ENCODE assay signal across 8 cellular contexts in genomic region chr2:43609304-43609883, GRCh38. TPM values are rescaled to one million over a fixed set of nuclear protein-coding genes. Genes with fewer than 3 reads are reported as not detected.
DNase-seq lines count a peak whose midpoint lies in the region; ATAC-seq and TF ChIP-seq lines count a peak whose summit lies in the region.

No MANE protein-coding gene starts in this region.

- no peak for TF ChIP-seq POLR2A in thyroid gland (IDR thresholded peaks at IDR 0.05)

- H2AFZ ChIP-seq in ACC112 (ENCODE audit: low read length, unreplicated experiment) (peak overlapping the region; percentile 29), KMS-11 (ENCODE audit: low read depth) (no peak overlapping the region)

- H3K36me3 ChIP-seq in ACC112 (ENCODE audit: insufficient read depth, low read length) (no peaks in the 10 kb centered on the region), KMS-11 (ENCODE audit: insufficient read depth) (no peaks in the 10 kb centered on the region), thyroid gland (no peaks in the 10 kb centered on the region)

- H3K79me2 ChIP-seq in ACC112 (ENCODE audit: control insufficient read depth, insufficient read depth, low read length, unreplicated experiment) (no peaks in the 10 kb centered on the region), KMS-11 (ENCODE audit: insufficient read depth, low read depth) (no peaks in the 10 kb centered on the region)

- H3K4me1 ChIP-seq in ACC112 (ENCODE audit: control insufficient read depth, insufficient read depth, low read length, unreplicated experiment) (no peaks in the 10 kb centered on the region), KMS-11 (ENCODE audit: low read depth, poor library complexity, severe bottlenecking) (no peaks in the 10 kb centered on the region), thyroid gland (no peaks in the 10 kb centered on the region)

- intact Hi-C loops in thyroid gland (cut with DNase I): loop anchor here (10.0 kb wide), 1 partner anchor 785 kb away; no protein-coding TSS in a partner anchor

- no peaks in the 10 kb centered on the region for H3K27me3 ChIP-seq in ACC112 (ENCODE audit: insufficient read depth, low read length)
- H3K27me3 ChIP-seq in KMS-11 (ENCODE audit: insufficient read depth, low read depth): no peaks in the 10 kb centered on the region
- H3K27me3 ChIP-seq in thyroid gland: no peaks in the 10 kb centered on the region

- H3K27ac ChIP-seq in ACC112 (ENCODE audit: low read depth, low read length) (no peak overlapping the region), KMS-11 (no peak overlapping the region), thyroid gland (no peak overlapping the region)

- DNase-seq in G401 (ENCODE audit: low spot score) (peak; percentile 58), SK-MEL-5 (ENCODE audit: low read depth, low spot score) (peak; percentile 91), cerebellum (ENCODE audit: low spot score) (peak; percentile 27), left kidney (ENCODE audit: low read depth, low spot score) (peak; percentile 82), thyroid gland (peak; percentile 16 to 33)

- no peak for ATAC-seq in GM18519 (IDR thresholded peaks at IDR 0.05; ENCODE audit: low FRiP score, unreplicated experiment)

- H3K9me3 ChIP-seq in thyroid gland: no peaks in the 10 kb centered on the region

- peak; percentile 96 for TF ChIP-seq CTCF in KMS-11 (conservative IDR thresholded peaks at IDR 0.05; ENCODE audit: low read depth, low read length)
- peak; percentile 36 to 69 (median 58) for TF ChIP-seq CTCF in thyroid gland (IDR thresholded peaks at IDR 0.05)

- H4K20me1 ChIP-seq in KMS-11 (ENCODE audit: insufficient read depth): no peaks in the 10 kb centered on the region

- 3 to 25% methylated on average over 4 of the region's 4 CpGs for WGBS in thyroid gland, 2 donors

- in situ Hi-C loops in G401 (cut with HindIII; ENCODE audit: low sequenced_read_pairs): no loop called here
- in situ Hi-C loops in SK-MEL-5 (cut with HindIII; ENCODE audit: low pct_unique_long_range_greater_than_20kb, low sequenced_read_pairs): no loop called here

- no peak overlapping the region for H3K4me2 ChIP-seq in KMS-11

- H3K4me3 ChIP-seq in ACC112 (ENCODE audit: low read depth, low read length) (no peak overlapping the region), KMS-11 (IDR thresholded peaks at IDR 0.05; ENCODE audit: insufficient read depth, low read depth, low read length) (no peak overlapping the region), thyroid gland (replicated peaks in 1 of 3) (no peak overlapping the region)

- no peak overlapping the region for H3K9ac ChIP-seq in KMS-11

RNA-seq across cellular contexts. Expression of gene THADA, which starts 13.6 kb away (rescaled TPM):
- 35.9 and 39.6 TPM in 2 replicates for total RNA-seq in G401 (2014; rRNA removed; shearing (Covaris generic))
- 50.3 and 57.3 TPM in 2 replicates for total RNA-seq in SK-MEL-5 (2014; rRNA removed; shearing (Covaris generic))
- polyA plus RNA-seq in SK-MEL-5 (2015; cell fraction: cytosol; rRNA removed): 34.9 and 35.5 TPM in 2 replicates
- polyA plus RNA-seq in SK-MEL-5 (2015; cell fraction: nucleus; rRNA removed): 179 and 266 TPM in 2 replicates
- total RNA-seq in cerebellum: 52.8 TPM
- 10 to 100 TPM; 49.9 to 90.2 (median 65.2) TPM for total RNA-seq in thyroid gland

RNA-seq across cellular contexts. Expression of gene PLEKHH2, which starts 27.7 kb away (rescaled TPM):
- 1.2 and 2.1 TPM in 2 replicates for total RNA-seq in G401 (2014; rRNA removed; shearing (Covaris generic))
- 17.6 and 20.9 TPM in 2 replicates for total RNA-seq in SK-MEL-5 (2014; rRNA removed; shearing (Covaris generic))
- polyA plus RNA-seq in SK-MEL-5 (2015; cell fraction: cytosol; rRNA removed): 10.8 and 15.3 TPM in 2 replicates
- polyA plus RNA-seq in SK-MEL-5 (2015; cell fraction: nucleus; rRNA removed): 240 and 283 TPM in 2 replicates
- total RNA-seq in cerebellum (12.2 TPM), thyroid gland (10 to 100 TPM; 15.3 to 29.8 (median 22.4) TPM)

Comparison
In these comparisons a context has a peak if more than half of its experiments do, and no peak if none do; other contexts are left out.
1. DNase-seq: peak in every context shown above with its lines; median percentile 91 in SK-MEL-5; 82 in left kidney; 58 in G401; 27 in cerebellum; 24 in thyroid gland.